1 cellular context compared by ENCODE assay signal in the genomic region with DNA sequence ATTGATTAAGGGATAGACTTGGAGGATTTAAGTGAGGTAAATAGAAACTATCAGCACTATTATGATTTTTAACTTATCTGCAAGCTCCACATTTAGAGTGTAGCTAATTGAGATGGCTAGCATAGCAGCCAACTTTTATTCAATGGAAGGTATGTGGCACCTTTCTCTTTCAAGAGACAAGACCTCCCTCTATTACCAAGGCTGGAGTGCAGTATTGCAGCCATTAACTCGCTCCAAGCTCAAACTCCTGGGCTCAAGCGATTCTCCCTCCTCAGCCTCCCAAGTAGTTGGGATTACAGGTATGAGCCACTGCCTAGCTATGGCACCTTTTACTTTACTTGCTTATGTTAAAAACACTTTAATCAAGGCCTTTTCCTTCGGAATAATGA.
TF ChIP-seq lines count a peak whose summit lies in the region.

No MANE protein-coding gene starts in this region.

TF ChIP-seq in WTC11, 78 proteins besides CTCF, POLR2A, EP300 and RAD21 (continued from another document):
- TF ChIP-seq, protein P1, sequence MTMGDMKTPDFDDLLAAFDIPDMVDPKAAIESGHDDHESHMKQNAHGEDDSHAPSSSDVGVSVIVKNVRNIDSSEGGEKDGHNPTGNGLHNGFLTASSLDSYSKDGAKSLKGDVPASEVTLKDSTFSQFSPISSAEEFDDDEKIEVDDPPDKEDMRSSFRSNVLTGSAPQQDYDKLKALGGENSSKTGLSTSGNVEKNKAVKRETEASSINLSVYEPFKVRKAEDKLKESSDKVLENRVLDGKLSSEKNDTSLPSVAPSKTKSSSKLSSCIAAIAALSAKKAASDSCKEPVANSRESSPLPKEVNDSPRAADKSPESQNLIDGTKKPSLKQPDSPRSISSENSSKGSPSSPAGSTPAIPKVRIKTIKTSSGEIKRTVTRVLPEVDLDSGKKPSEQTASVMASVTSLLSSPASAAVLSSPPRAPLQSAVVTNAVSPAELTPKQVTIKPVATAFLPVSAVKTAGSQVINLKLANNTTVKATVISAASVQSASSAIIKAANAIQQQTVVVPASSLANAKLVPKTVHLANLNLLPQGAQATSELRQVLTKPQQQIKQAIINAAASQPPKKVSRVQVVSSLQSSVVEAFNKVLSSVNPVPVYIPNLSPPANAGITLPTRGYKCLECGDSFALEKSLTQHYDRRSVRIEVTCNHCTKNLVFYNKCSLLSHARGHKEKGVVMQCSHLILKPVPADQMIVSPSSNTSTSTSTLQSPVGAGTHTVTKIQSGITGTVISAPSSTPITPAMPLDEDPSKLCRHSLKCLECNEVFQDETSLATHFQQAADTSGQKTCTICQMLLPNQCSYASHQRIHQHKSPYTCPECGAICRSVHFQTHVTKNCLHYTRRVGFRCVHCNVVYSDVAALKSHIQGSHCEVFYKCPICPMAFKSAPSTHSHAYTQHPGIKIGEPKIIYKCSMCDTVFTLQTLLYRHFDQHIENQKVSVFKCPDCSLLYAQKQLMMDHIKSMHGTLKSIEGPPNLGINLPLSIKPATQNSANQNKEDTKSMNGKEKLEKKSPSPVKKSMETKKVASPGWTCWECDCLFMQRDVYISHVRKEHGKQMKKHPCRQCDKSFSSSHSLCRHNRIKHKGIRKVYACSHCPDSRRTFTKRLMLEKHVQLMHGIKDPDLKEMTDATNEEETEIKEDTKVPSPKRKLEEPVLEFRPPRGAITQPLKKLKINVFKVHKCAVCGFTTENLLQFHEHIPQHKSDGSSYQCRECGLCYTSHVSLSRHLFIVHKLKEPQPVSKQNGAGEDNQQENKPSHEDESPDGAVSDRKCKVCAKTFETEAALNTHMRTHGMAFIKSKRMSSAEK (CRISPR knock-in tag; IDR thresholded peaks at IDR 0.05; ENCODE audit: borderline replicate concordance): no peak
- TF ChIP-seq ETV6 (CRISPR knock-in tag; IDR thresholded peaks at IDR 0.05): no peak
- TF ChIP-seq, protein P2, sequence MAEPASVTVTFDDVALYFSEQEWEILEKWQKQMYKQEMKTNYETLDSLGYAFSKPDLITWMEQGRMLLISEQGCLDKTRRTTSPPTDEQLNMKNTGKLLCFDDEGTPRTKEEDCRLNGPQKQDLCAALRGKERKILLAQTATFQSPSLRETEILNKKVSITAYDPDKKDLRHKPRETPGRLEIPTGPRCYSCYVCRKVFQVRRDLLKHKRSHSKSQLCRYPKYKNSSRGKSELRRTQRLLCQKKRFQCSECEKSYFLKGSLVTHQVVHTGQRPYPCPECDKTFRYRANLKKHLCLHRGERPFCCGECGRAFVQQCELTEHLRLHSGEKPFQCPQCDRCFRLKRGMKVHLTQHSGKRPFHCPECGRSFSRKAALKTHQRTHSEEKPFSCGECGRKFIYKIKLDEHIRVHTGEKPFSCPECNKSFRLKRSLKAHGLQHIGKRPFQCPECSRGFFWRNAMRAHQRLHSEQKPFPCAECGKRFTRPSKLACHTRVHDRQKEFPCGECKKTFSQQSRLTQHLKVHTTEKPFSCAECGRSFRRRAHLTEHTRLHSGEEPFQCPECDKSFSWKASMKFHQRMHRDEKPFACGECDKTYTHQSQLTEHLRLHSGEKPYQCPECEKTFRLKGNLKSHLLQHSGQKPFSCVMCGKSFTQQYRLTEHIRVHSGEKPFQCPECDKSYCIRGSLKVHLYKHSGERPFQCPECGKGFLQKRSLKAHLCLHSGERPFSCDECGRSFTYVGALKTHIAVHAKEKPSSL (CRISPR knock-in tag; conservative IDR thresholded peaks at IDR 0.05): 0 out of 2 replicates have a peak, but pooled peaks have one; percentile 24
